12 cellular contexts compared by ENCODE assay signal in the genomic region with DNA sequence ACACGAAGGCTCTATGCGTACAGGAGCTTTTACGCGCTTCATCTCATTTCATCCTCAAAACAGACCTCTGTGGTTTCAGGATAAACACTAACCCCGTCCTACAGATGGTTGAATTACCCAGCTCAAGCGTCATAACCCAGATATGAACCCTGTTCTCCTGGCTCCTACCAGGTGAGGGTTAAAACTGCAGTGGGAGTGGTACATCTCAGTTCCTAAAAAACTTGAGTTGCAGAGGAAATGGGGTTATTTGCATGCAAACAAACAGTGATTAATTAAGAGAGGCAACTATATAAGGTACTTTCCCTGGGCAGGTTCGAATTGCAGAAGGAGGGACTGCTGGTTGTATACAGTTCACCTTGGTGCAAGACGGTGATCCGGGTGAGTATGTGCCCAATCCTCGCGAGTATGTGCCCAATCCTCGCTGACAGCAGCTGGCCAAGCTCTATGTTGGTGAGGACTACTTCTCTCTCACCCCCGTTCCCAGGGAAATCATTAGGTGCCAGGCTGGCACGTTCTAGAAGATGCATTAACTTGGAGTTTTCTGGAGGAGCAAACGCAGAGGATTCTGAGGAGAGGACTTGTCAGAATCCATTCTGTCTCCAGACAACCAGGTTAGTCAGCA.
A peak's percentile ranks its signal among the peaks of the same experiment; 100 is the strongest.
DNase-seq lines count a peak whose midpoint lies in the region; ATAC-seq, FAIRE-seq and TF ChIP-seq lines count a peak whose summit lies in the region.
"Had no signal": no experiment of that assay in that cellular context is flagged by ENCODE, and none has a peak within 500 bp of the region (broad histone marks: within the 10 kb centered on the region; RNA-seq: fewer than 3 reads in every experiment).

No MANE protein-coding gene starts in this region.

- no peaks in the 10 kb centered on the region for H4K20me1 ChIP-seq in GM23338 (replicated peaks; ENCODE audit: insufficient read depth)

- H3K4me1 Mint-ChIP-seq in GM23338 = peaks cover 30% of the 10 kb centered on the region
- H3K4me1 Mint-ChIP-seq: activated naive CD4-positive, alpha-beta T cell treated with anti-CD3 and anti-CD28 coated beads, Interleukin-2, amount 50 U/mL, for 24 hours; central memory CD8-positive, alpha-beta T cell had no signal

- peak; percentile 35 for FAIRE-seq in GM19239 (lab: Jason Lieb, UNC)

- H3K4me2 ChIP-seq in GM23338 = peak overlapping the region; percentile 66; the same call in 1 of the 2 replicates

- no peak for TF ChIP-seq EP300 in stomach (IDR thresholded peaks at IDR 0.05)

- no peak overlapping the region for H3K27ac Mint-ChIP-seq in GM23338
- H3K27ac Mint-ChIP-seq: activated CD8-positive, alpha-beta T cell treated with anti-CD3 and anti-CD28 coated beads for 36 hours; activated naive CD4-positive, alpha-beta T cell treated with anti-CD3 and anti-CD28 coated beads, Interleukin-2, amount 50 U/mL, for 24 hours had no signal

- no peaks in the 10 kb centered on the region for H3K79me2 ChIP-seq in GM23338 (replicated peaks; ENCODE audit: insufficient read depth)

- peak overlapping the region; percentile 78 for H2AFZ ChIP-seq in GM23338

- no peak for ATAC-seq in GM23338
- peak; percentile 80 for ATAC-seq in HG03378 (IDR thresholded peaks at IDR 0.05; ENCODE audit: unreplicated experiment)
- ATAC-seq: activated CD8-positive, alpha-beta T cell treated with anti-CD3 and anti-CD28 coated beads for 36 hours; esophagus mucosa had no signal

- H3K9me3 ChIP-seq in stomach = no peaks in the 10 kb centered on the region

- H3K9me3 Mint-ChIP-seq in GM23338 = peaks cover 13% of the 10 kb centered on the region
- H3K9me3 Mint-ChIP-seq: activated CD8-positive, alpha-beta T cell treated with anti-CD3 and anti-CD28 coated beads for 36 hours; activated naive CD4-positive, alpha-beta T cell treated with anti-CD3 and anti-CD28 coated beads, Interleukin-2, amount 50 U/mL, for 24 hours; central memory CD8-positive, alpha-beta T cell had no signal

- H3K4me3 Mint-ChIP-seq in GM23338 = no peak overlapping the region
- H3K4me3 Mint-ChIP-seq: activated CD8-positive, alpha-beta T cell treated with anti-CD3 and anti-CD28 coated beads for 36 hours; activated naive CD4-positive, alpha-beta T cell treated with anti-CD3 and anti-CD28 coated beads, Interleukin-2, amount 50 U/mL, for 24 hours; central memory CD8-positive, alpha-beta T cell had no signal

- peaks cover 13% of the 10 kb centered on the region for H3K27me3 Mint-ChIP-seq in GM23338 (ENCODE audit: insufficient read depth, low read depth, poor library complexity)
- H3K27me3 Mint-ChIP-seq: activated CD8-positive, alpha-beta T cell treated with anti-CD3 and anti-CD28 coated beads for 36 hours; activated naive CD4-positive, alpha-beta T cell treated with anti-CD3 and anti-CD28 coated beads, Interleukin-2, amount 50 U/mL, for 24 hours; central memory CD8-positive, alpha-beta T cell had no signal

- no peaks in the 10 kb centered on the region for H3K27me3 ChIP-seq in GM23338 (ENCODE audit: insufficient read depth)
- no peaks in the 10 kb centered on the region for H3K27me3 ChIP-seq in stomach

- TF ChIP-seq CTCF in GM23338 (conservative IDR thresholded peaks at IDR 0.05; ENCODE audit: low read depth in 2 of 2) (no peak), stomach (IDR thresholded peaks at IDR 0.05) (no peak)

- no peak for TF ChIP-seq POLR2A in stomach (IDR thresholded peaks at IDR 0.05)

- H3K27ac ChIP-seq in GM23338 (ENCODE audit: low read depth) (no peak overlapping the region), stomach (no peak overlapping the region)

- WGBS in stomach, 5 donors = 85 to 90% (median 88%) methylated on average over 15 of the region's 15 CpGs

- H3F3A ChIP-seq in GM23338 (replicated peaks; ENCODE audit: low read depth) = no peaks in the 10 kb centered on the region

- peaks cover 7% of the 10 kb centered on the region; the same call in 2 of the 3 replicates for H3K36me3 Mint-ChIP-seq in GM23338 (ENCODE audit: low read depth)
- H3K36me3 Mint-ChIP-seq: activated naive CD4-positive, alpha-beta T cell treated with anti-CD3 and anti-CD28 coated beads, Interleukin-2, amount 50 U/mL, for 24 hours had no signal

- 0 out of 2 replicates have a peak, but pooled peaks cover 3% of the 10 kb centered on the region for H3K9me2 ChIP-seq in GM23338 (ENCODE audit: insufficient read depth)

- H3K36me3 ChIP-seq in GM23338 (ENCODE audit: insufficient read depth) (0 out of 2 replicates have a peak, but pooled peaks cover 3% of the 10 kb centered on the region), stomach (no peaks in the 10 kb centered on the region)

- DNase-seq in GM19239 (ENCODE audit: insufficient read length, low spot score) (peak; percentile 10), GM23338 (ENCODE audit: low spot score) (peak; percentile 20), stomach (peak; percentile 10), iPS-NIHi11 (ENCODE audit: low spot score) (no peak), foreskin melanocyte (no peak), SW480 (ENCODE audit: low spot score) (no peak)
- DNase-seq: activated CD8-positive, alpha-beta T cell treated with anti-CD3 and anti-CD28 coated beads for 36 hours; stimulated activated CD4-positive, alpha-beta T cell treated with anti-CD3 and anti-CD28 coated beads, Interleukin-4, amount 100 ng/mL, for 24 hours had no signal

- peaks cover 18% of the 10 kb centered on the region for H3K4me1 ChIP-seq in GM23338 (ENCODE audit: insufficient read depth)
- H3K4me1 ChIP-seq in stomach = no peaks in the 10 kb centered on the region

- intact Hi-C loops in stomach (cut with DNase I; ENCODE audit: low total_unique reads) = no loop called here

- peak overlapping the region; percentile 2; the same call in 1 of the 2 replicates for H3K4me3 ChIP-seq in GM23338
- no peak overlapping the region for H3K4me3 ChIP-seq in stomach

TF ChIP-seq in GM23338, 12 proteins besides CTCF, POLR2A, EP300 and RAD21:
- 0 out of 2 replicates have a peak, but pooled peaks have one; percentile 12 for TF ChIP-seq NANOG (IDR thresholded peaks at IDR 0.05; ENCODE audit: borderline replicate concordance)
- TF ChIP-seq, protein P1, sequence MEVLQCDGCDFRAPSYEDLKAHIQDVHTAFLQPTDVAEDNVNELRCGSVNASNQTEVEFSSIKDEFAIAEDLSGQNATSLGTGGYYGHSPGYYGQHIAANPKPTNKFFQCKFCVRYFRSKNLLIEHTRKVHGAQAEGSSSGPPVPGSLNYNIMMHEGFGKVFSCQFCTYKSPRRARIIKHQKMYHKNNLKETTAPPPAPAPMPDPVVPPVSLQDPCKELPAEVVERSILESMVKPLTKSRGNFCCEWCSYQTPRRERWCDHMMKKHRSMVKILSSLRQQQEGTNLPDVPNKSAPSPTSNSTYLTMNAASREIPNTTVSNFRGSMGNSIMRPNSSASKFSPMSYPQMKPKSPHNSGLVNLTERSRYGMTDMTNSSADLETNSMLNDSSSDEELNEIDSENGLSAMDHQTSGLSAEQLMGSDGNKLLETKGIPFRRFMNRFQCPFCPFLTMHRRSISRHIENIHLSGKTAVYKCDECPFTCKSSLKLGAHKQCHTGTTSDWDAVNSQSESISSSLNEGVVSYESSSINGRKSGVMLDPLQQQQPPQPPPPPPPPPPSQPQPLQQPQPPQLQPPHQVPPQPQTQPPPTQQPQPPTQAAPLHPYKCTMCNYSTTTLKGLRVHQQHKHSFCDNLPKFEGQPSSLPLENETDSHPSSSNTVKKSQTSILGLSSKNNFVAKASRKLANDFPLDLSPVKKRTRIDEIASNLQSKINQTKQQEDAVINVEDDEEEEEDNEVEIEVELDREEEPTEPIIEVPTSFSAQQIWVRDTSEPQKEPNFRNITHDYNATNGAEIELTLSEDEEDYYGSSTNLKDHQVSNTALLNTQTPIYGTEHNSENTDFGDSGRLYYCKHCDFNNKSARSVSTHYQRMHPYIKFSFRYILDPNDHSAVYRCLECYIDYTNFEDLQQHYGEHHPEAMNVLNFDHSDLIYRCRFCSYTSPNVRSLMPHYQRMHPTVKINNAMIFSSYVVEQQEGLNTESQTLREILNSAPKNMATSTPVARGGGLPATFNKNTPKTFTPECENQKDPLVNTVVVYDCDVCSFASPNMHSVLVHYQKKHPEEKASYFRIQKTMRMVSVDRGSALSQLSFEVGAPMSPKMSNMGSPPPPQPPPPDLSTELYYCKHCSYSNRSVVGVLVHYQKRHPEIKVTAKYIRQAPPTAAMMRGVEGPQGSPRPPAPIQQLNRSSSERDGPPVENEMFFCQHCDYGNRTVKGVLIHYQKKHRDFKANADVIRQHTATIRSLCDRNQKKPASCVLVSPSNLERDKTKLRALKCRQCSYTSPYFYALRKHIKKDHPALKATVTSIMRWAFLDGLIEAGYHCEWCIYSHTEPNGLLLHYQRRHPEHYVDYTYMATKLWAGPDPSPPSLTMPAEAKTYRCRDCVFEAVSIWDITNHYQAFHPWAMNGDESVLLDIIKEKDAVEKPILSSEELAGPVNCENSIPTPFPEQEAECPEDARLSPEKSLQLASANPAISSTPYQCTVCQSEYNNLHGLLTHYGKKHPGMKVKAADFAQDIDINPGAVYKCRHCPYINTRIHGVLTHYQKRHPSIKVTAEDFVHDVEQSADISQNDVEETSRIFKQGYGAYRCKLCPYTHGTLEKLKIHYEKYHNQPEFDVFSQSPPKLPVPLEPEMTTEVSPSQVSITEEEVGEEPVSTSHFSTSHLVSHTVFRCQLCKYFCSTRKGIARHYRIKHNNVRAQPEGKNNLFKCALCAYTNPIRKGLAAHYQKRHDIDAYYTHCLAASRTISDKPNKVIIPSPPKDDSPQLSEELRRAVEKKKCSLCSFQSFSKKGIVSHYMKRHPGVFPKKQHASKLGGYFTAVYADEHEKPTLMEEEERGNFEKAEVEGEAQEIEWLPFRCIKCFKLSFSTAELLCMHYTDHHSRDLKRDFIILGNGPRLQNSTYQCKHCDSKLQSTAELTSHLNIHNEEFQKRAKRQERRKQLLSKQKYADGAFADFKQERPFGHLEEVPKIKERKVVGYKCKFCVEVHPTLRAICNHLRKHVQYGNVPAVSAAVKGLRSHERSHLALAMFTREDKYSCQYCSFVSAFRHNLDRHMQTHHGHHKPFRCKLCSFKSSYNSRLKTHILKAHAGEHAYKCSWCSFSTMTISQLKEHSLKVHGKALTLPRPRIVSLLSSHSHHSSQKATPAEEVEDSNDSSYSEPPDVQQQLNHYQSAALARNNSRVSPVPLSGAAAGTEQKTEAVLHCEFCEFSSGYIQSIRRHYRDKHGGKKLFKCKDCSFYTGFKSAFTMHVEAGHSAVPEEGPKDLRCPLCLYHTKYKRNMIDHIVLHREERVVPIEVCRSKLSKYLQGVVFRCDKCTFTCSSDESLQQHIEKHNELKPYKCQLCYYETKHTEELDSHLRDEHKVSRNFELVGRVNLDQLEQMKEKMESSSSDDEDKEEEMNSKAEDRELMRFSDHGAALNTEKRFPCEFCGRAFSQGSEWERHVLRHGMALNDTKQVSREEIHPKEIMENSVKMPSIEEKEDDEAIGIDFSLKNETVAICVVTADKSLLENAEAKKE (CRISPR knock-in tag; IDR thresholded peaks at IDR 0.05) = no peak

Comparison
In these comparisons a context has a peak if more than half of its experiments do, and no peak if none do; other contexts are left out.
1. DNase-seq: peak in GM19239 (single experiment), GM23338 (single experiment) and stomach (single experiment); none in iPS-NIHi11 (single experiment), foreskin melanocyte (single experiment) and SW480 (single experiment).